25 cellular contexts compared by ENCODE assay signal in the genomic region with DNA sequence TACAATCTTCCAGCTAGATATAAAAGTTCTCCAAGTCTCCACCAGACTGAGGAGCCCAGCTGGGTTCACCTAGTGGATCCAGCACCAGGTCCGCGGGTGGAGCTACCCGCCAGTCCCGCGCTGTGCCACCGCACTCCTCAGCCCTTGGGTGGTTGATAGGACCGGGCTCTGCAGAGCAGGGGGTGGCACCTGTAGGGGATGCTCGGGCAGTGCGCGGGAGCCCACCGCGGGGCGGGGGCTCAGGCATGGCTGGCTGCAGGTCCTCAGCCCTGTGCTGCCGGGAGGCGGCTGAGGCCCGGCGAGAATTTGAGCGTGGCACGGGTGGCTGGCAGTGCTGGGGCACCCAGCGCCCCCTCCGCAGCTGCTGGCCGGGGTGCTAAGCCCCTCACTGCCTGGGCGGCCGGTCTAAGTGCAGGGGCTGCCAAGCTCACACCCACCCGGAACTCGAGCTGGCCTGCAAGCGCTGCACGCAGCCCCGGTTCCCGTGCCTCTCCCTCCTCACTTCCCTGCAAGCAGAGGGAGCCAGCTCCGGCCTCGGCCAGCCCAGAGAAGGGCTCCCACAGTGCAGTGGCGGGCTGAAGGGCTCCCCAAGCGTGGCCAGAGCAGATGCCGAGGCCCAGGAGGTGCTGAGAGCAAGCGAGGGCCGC.
"Had no signal": no experiment of that assay in that cellular context is flagged by ENCODE, and none has a peak within 500 bp of the region (broad histone marks: within the 10 kb centered on the region; RNA-seq: fewer than 3 reads in every experiment).

No MANE protein-coding gene starts in this region.

- H3K4me3 ChIP-seq: ascending aorta, body of pancreas, MG63 had no signal

- H3K9me3 ChIP-seq: ascending aorta, body of pancreas, MG63 had no signal

- H3K4me1 ChIP-seq: ascending aorta, body of pancreas had no signal

- ATAC-seq: activated CD8-positive, alpha-beta T cell treated with anti-CD3 and anti-CD28 coated beads, Interleukin-2, amount 10 ng/mL, durations not matched to agents 7 days and 5 days; body of pancreas; T-helper 17 cell; WTC11 had no signal

- H3K36me3 ChIP-seq: ascending aorta, MG63 had no signal

- DNase-seq: activated CD4-positive, alpha-beta T cell treated with anti-CD3 and anti-CD28 coated beads for 48 hours; activated CD4-positive, alpha-beta T cell treated with anti-CD3 and anti-CD28 coated beads, Interleukin-2, amount 50 U/mL, for 4 hours; activated CD4-positive, CD25-positive, alpha-beta regulatory T cell treated with anti-CD3 and anti-CD28 coated beads, Interleukin-2, amount 50 U/mL, for 72 hours; activated CD8-positive, alpha-beta memory T cell treated with anti-CD3 and anti-CD28 coated beads, Interleukin-2, amount 50 U/mL, for 48 hours; activated CD8-positive, alpha-beta T cell treated with anti-CD3 and anti-CD28 coated beads, Interleukin-2, amount 10 ng/mL, durations not matched to agents 7 days and 5 days; activated naive CD4-positive, alpha-beta T cell treated with anti-CD3 and anti-CD28 coated beads, Interleukin-2, amount 10 ng/mL, durations not matched to agents 7 days and 5 days; activated naive CD8-positive, alpha-beta T cell treated with anti-CD3 and anti-CD28 coated beads for 36 hours; activated T-cell treated with anti-CD3 and anti-CD28 coated beads, Interleukin-2, amount 50 U/mL, for 1 hour; body of pancreas; MG63; MV-4-11; NCI-H1092 treated with DMSO at 0.1 percent for 48 hours; NCI-H1417 treated with DMSO at 0.1 percent for 48 hours; NCI-H1694; NCI-H2029; NCI-H2107; NCI-H2171 treated with DMSO at 0.1 percent for 48 hours; NCI-H226; NCI-H526; NCI-H774; SIG-M5; T-helper 17 cell; T-helper 9 cell had no signal

- H3K27ac ChIP-seq: ascending aorta, body of pancreas had no signal

- H3K27me3 ChIP-seq: ascending aorta, body of pancreas, MG63 had no signal
